Comparison of ENCODE assay signal across 12 cellular contexts in the genomic region with DNA sequence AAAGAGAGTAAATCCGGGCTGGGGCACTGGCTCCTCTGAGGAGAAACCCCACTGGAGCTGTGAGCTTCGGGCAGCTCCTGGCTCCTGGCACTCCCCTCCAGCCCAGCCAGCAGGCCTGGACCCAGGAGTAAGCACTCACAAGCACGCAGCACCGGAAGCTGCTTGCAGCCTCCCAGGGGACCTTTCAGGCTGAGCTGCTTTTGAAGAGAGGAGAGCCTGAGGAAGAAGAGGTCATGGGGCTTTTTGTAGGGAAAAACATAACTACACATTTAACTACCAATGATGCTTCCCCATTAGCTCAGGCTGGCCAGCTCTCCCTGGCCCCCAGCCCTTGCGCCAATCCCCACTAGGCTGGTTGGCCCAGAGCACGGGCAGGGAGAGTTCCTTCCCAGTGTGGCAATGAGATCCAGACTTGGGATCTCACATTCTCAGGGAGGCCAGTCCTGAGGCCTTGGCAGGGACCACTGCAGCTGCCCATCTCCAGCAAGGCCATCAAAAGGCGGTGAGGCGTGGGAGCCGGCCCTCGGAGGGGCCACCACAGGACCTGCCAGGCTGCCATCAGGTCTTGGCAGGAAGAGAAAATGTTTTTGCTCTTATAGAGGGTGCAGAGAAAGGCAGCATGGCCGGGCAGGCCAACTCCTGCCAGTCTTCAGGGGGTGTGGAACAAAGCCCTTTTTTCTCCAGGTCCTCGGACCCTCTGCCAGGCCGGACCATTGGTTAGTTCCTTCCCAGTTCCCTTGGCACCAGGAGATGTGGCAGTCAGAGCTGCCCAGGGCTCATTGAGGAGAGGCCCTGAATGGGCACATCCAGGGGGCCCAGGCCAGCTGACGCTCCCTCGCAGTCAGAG. TPM values are rescaled to one million over a fixed set of nuclear protein-coding genes. Genes with fewer than 3 reads are reported as not detected.
DNase-seq lines count a peak whose midpoint lies in the region; ATAC-seq and TF ChIP-seq lines count a peak whose summit lies in the region.
"Had no signal": no experiment of that assay in that cellular context is flagged by ENCODE, and none has a peak within 500 bp of the region (broad histone marks: within the 10 kb centered on the region; RNA-seq: fewer than 3 reads in every experiment).

No MANE protein-coding gene starts in this region.

- intact Hi-C loops in activated CD4-positive, alpha-beta memory T cell treated with anti-CD3 and anti-CD28 coated beads for 36 hours (cut with micrococcal nuclease) = no loop called here

- peaks cover 2% of the 10 kb centered on the region for H3K9me3 Mint-ChIP-seq in activated CD4-positive, alpha-beta memory T cell treated with anti-CD3 and anti-CD28 coated beads for 36 hours
- H3K9me3 Mint-ChIP-seq: type B pancreatic cell had no signal

- no peaks in the 10 kb centered on the region for H3K36me3 Mint-ChIP-seq in activated CD4-positive, alpha-beta memory T cell treated with anti-CD3 and anti-CD28 coated beads for 36 hours
- H3K36me3 Mint-ChIP-seq: type B pancreatic cell had no signal

- CTCF ChIA-PET in activated CD4-positive, alpha-beta memory T cell treated with anti-CD3 and anti-CD28 coated beads for 36 hours (lab: Charles Lee) = interaction anchor here (1.8 kb wide), 1 partner anchor 51 kb away, joined by 4 read pairs; no protein-coding TSS in a partner anchor

- H3K27me3 Mint-ChIP-seq in activated CD4-positive, alpha-beta memory T cell treated with anti-CD3 and anti-CD28 coated beads for 36 hours = peaks cover 5% of the 10 kb centered on the region

- no peak overlapping the region for H3K27ac Mint-ChIP-seq in activated CD4-positive, alpha-beta memory T cell treated with anti-CD3 and anti-CD28 coated beads for 36 hours
- H3K27ac Mint-ChIP-seq: type B pancreatic cell had no signal

- POLR2A ChIA-PET in activated CD4-positive, alpha-beta memory T cell treated with anti-CD3 and anti-CD28 coated beads for 36 hours (lab: Charles Lee) = no interaction called here

- H3K27ac ChIP-seq in thoracic aorta = peak overlapping the region; percentile 82 to 91
- H3K27ac ChIP-seq: epithelial cell of prostate had no signal

- H3K4me1 Mint-ChIP-seq in activated CD4-positive, alpha-beta memory T cell treated with anti-CD3 and anti-CD28 coated beads for 36 hours (ENCODE audit: low read depth) = no peaks in the 10 kb centered on the region

- no peaks in the 10 kb centered on the region for H3K9me3 ChIP-seq in thoracic aorta

- in situ Hi-C loops in astrocyte of the spinal cord (cut with HindIII; ENCODE audit: low sequenced_read_pairs) = no loop called here

- H3K4me1 ChIP-seq in thoracic aorta (ENCODE audit: control insufficient read depth in 1 of 2, low read depth in 2 of 2) = peaks cover 7 to 15% of the 10 kb centered on the region in 2 donors

- H3K4me3 ChIP-seq in astrocyte of the spinal cord (ENCODE audit: low read depth, low read length) (no peak overlapping the region), thoracic aorta (peak overlapping the region; percentile 27)

- ATAC-seq in thoracic aorta (ENCODE audit: insufficient number of reproducible peaks, low FRiP score, low read depth) (peak; percentile 82), GM18511 (IDR thresholded peaks at IDR 0.05; ENCODE audit: unreplicated experiment) (no peak)

- no peak for TF ChIP-seq CTCF in astrocyte of the spinal cord (IDR thresholded peaks at IDR 0.05; ENCODE audit: low read depth, low read length)
- no peak for TF ChIP-seq CTCF in thoracic aorta (IDR thresholded peaks at IDR 0.05)

- H3K36me3 ChIP-seq in thoracic aorta = no peaks in the 10 kb centered on the region

- H3K4me3 Mint-ChIP-seq in activated CD4-positive, alpha-beta memory T cell treated with anti-CD3 and anti-CD28 coated beads for 36 hours = no peak overlapping the region
- H3K4me3 Mint-ChIP-seq: type B pancreatic cell had no signal

- peak; percentile 9 for DNase-seq in NCI-H345 (lab: John Stamatoyannopoulos, UW)
- no peak for DNase-seq in NCI-H345 treated with DMSO at 0.1 percent for 48 hours (lab: John Stamatoyannopoulos, UW; ENCODE audit: unreplicated experiment)
- peak; percentile 11 for DNase-seq in astrocyte of the spinal cord (ENCODE audit: low read depth, low spot score)
- DNase-seq in hypothalamus (lab: John Stamatoyannopoulos, UW) = peak in 39 of 51 donors; percentile 6 to 98 (median 65)
- peak; percentile 28 for DNase-seq in thoracic aorta (ENCODE audit: low spot score)
- no peak for DNase-seq in activated CD4-positive, alpha-beta memory T cell treated with anti-CD3 and anti-CD28 coated beads for 36 hours
- DNase-seq in UCSD-AML1 (lab: John Stamatoyannopoulos, UW; ENCODE audit: unreplicated experiment) = no peak
- DNase-seq: activated gamma-delta T cell; stimulated activated CD4-positive, alpha-beta T cell treated with anti-CD3 and anti-CD28 coated beads, Interleukin-2, amount 100 ng/mL, for 48 hours had no signal

- no peaks in the 10 kb centered on the region for H3K27me3 ChIP-seq in thoracic aorta (replicated peaks; ENCODE audit: insufficient read depth)

RNA-seq across cellular contexts. Expression of a gene that starts 41.5 kb away (rescaled TPM):
- 1,000 to 10,000 TPM; 1,687 to 3,053 TPM for total RNA-seq in thoracic aorta
- total RNA-seq in activated CD4-positive, alpha-beta memory T cell treated with anti-CD3 and anti-CD28 coated beads for 36 hours = 10 to 100 TPM; 13.7 to 16.4 TPM

RNA-seq across cellular contexts. Expression of a gene that starts 59.3 kb away (rescaled TPM):
- 100 to 1,000 TPM; 111 to 173 TPM for total RNA-seq in thoracic aorta
- 10 to 100 TPM; 44.7 to 47.1 TPM for total RNA-seq in activated CD4-positive, alpha-beta memory T cell treated with anti-CD3 and anti-CD28 coated beads for 36 hours

Comparison
In these comparisons a context has a peak if more than half of its experiments do, and no peak if none do; other contexts are left out.
1. DNase-seq: peak in NCI-H345 (single experiment), astrocyte of the spinal cord (single experiment), hypothalamus (39 of 51) and thoracic aorta (single experiment); none in NCI-H345 treated with DMSO at 0.1 percent for 48 hours (single experiment), activated CD4-positive, alpha-beta memory T cell treated with anti-CD3 and anti-CD28 coated beads for 36 hours (single experiment) and UCSD-AML1 (single experiment).
2. RNA of a gene that starts 41.5 kb away (total RNA-seq): 1,687 to 3,053 TPM in thoracic aorta; 13.7 to 16.4 TPM in activated CD4-positive, alpha-beta memory T cell treated with anti-CD3 and anti-CD28 coated beads for 36 hours; every median in the first group is over 10 times any median in the second.